In genomic region chr4:85475631-85476233, GRCh38 we compare ENCODE assay signal across 9 cellular contexts. TPM values are rescaled to one million over a fixed set of nuclear protein-coding genes. Genes with fewer than 3 reads are reported as not detected.
DNase-seq lines count a peak whose midpoint lies in the region; ATAC-seq and TF ChIP-seq lines count a peak whose summit lies in the region.
"Had no signal": no experiment of that assay in that cellular context is flagged by ENCODE, and none has a peak within 500 bp of the region (broad histone marks: within the 10 kb centered on the region; RNA-seq: fewer than 3 reads in every experiment).

No MANE protein-coding gene starts in this region.

- no peak for DNase-seq in CD14-positive monocyte (ENCODE audit: low spot score)
- DNase-seq in NCI-H510A (lab: John Stamatoyannopoulos, UW) = peak; percentile 40
- peak; percentile 54 for DNase-seq in endothelial cell (ENCODE audit: low spot score)
- peak; percentile 7 for DNase-seq in naive B cell
- DNase-seq in NCI-H226 = no peak
- DNase-seq in activated gamma-delta T cell (lab: John Stamatoyannopoulos, UW) = no peak
- DNase-seq: T-helper 1 cell had no signal

- H3K27me3 Mint-ChIP-seq in CD14-positive monocyte (ENCODE audit: low read depth in 3 of 3) (peaks cover 8 to 14% (median 9%) of the 10 kb centered on the region in 3 donors), endothelial cell (ENCODE audit: unreplicated experiment) (peaks cover 4% of the 10 kb centered on the region), naive B cell (no peaks in the 10 kb centered on the region)

- H3K36me3 Mint-ChIP-seq in CD14-positive monocyte (peaks cover 8 to 24% of the 10 kb centered on the region in 2 donors), endothelial cell (ENCODE audit: low read depth, unreplicated experiment) (no peaks in the 10 kb centered on the region), naive B cell (no peaks in the 10 kb centered on the region)

- H3K27ac Mint-ChIP-seq in CD14-positive monocyte (peak overlapping the region in 6 of 7 donors; percentile 86 to 96 (median 91)), endothelial cell (ENCODE audit: unreplicated experiment) (peak overlapping the region; percentile 30), naive B cell (peak overlapping the region; percentile 88 to 99 (median 98))

- peaks cover 43% of the 10 kb centered on the region for H3K4me1 Mint-ChIP-seq in CD14-positive monocyte
- H3K4me1 Mint-ChIP-seq in endothelial cell (ENCODE audit: unreplicated experiment) = peaks cover 5% of the 10 kb centered on the region
- peaks cover 48 to 65% (median 49%) of the 10 kb centered on the region in 3 donors for H3K4me1 Mint-ChIP-seq in naive B cell

- intact Hi-C loops in CD14-positive monocyte (cut with micrococcal nuclease) = loop anchor here in 1 of 2 donors (10.0 kb wide), 1 partner anchor 259 kb away; no protein-coding TSS in a partner anchor

- ATAC-seq in naive B cell (ENCODE audit: low read depth in 2 of 2) (no peak), GM18873 (IDR thresholded peaks at IDR 0.05; ENCODE audit: low FRiP score, unreplicated experiment) (no peak), HG03159 (IDR thresholded peaks at IDR 0.05; ENCODE audit: unreplicated experiment) (no peak)

- H3K4me3 Mint-ChIP-seq in CD14-positive monocyte (peak overlapping the region; percentile 95 to 96), endothelial cell (ENCODE audit: unreplicated experiment) (peak overlapping the region; percentile 94), naive B cell (peak overlapping the region; percentile 93 to 100 (median 98))

- H3K9me3 Mint-ChIP-seq in CD14-positive monocyte (peaks cover 0 to 3% (median 0%) of the 10 kb centered on the region in 7 donors), endothelial cell (ENCODE audit: unreplicated experiment) (no peaks in the 10 kb centered on the region), naive B cell (no peaks in the 10 kb centered on the region)

- no peak for TF ChIP-seq CTCF in CD14-positive monocyte (IDR thresholded peaks at IDR 0.05)
- TF ChIP-seq CTCF in endothelial cell (IDR thresholded peaks at IDR 0.05; ENCODE audit: unreplicated experiment) = no peak

RNA-seq across cellular contexts. Expression of gene ARHGAP24, which starts 0.8 kb away (rescaled TPM):
- 10 to 100 TPM; 12.5 to 18.8 TPM for polyA plus RNA-seq in CD14-positive monocyte
- 5.0 TPM for total RNA-seq in endothelial cell (ENCODE audit: unreplicated experiment)
- 100 to 1,000 TPM in 4 of 6 donors, 10 to 100 TPM in 2; 32.0 to 136 (median 109) TPM for polyA plus RNA-seq in naive B cell (ENCODE audit: low read depth in 6 of 6)

Comparison
In these comparisons a context has a peak if more than half of its experiments do, and no peak if none do; other contexts are left out.
1. DNase-seq: peak in NCI-H510A (single experiment), endothelial cell (single experiment) and naive B cell (single experiment); none in CD14-positive monocyte (single experiment), NCI-H226 (single experiment) and activated gamma-delta T cell (single experiment).
2. H3K27ac Mint-ChIP-seq: peak in every context shown above with its lines; median percentile 98 in naive B cell; 91 in CD14-positive monocyte; 30 in endothelial cell.
3. Peak in every context shown above with its lines, with median percentiles within 50 percentile points of each other: H3K4me3 Mint-ChIP-seq.